7 cellular contexts compared by ENCODE assay signal in the genomic region with DNA sequence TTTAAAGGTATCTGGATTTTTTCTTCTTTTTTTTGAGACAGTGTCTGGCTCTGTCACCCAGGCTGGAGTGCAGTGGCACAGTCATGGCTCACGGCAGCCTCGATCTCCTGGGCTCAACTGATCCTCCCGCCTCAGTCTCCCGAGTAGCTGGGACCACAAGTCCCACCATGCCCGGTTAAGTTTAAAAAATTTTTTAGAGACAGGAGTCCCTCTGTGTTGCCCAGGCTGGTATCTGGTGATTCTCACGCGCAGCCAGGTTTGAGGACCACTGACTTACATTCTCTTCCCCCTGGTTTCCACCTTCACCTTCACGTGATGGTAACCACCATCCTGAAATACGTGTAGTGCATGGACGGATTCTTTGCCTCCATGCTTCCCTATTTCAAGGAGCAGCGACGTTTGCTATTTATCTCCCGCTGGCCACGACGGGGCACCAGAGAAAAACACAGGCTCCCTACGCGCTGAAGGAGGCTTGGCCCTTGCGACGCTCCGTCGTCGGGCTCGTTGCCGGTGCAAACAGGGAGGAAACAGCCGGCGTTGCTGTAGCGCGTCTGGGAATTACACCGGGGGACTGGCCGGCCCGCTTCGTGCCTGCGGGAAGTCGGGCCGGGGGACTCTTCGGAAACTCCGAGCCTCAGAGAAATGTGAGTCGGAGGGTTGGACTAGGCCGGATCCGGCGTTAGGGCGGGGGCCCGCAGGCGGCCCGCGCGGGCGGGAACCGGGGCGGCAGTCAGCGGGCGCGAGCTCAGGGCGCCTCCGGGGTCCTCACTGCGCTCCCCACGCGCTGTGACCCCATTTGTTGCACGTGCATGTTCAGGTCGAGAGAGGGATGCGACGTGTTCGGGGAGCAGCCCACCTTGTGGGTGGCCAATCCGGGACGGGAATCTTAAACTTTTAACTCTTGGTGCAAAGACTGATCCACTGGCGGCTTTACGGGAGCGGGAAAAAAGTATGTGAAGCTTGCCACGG. TPM values are rescaled to one million over a fixed set of nuclear protein-coding genes. Genes with fewer than 3 reads are reported as not detected.
DNase-seq lines count a peak whose midpoint lies in the region; ATAC-seq, FAIRE-seq and TF ChIP-seq lines count a peak whose summit lies in the region.

A gene with protein sequence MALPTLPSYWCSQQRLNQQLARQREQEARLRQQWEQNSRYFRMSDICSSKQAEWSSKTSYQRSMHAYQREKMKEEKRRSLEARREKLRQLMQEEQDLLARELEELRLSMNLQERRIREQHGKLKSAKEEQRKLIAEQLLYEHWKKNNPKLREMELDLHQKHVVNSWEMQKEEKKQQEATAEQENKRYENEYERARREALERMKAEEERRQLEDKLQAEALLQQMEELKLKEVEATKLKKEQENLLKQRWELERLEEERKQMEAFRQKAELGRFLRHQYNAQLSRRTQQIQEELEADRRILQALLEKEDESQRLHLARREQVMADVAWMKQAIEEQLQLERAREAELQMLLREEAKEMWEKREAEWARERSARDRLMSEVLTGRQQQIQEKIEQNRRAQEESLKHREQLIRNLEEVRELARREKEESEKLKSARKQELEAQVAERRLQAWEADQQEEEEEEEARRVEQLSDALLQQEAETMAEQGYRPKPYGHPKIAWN (plus strand): TSS at position 492 of the 969 bp plus-strand sequence. CDS start 2,753 bp downstream, outside the sequence.

- peak within 1 kb of the TSS; percentile 23 for H3K27ac ChIP-seq in smooth muscle cell (ENCODE audit: low read depth)

- no peaks in the 10 kb centered on the region for H3K27me3 ChIP-seq in bronchial epithelial cell (ENCODE audit: control insufficient read depth, insufficient read depth, low read length)
- H3K27me3 ChIP-seq in smooth muscle cell (ENCODE audit: low read depth) = no peaks in the 10 kb centered on the region

- WGBS in smooth muscle cell (ENCODE audit: low lambda C conversion rate) = 4% methylated on average over 62 of the region's 69 CpGs

- TF ChIP-seq CTCF in WI38 (IDR thresholded peaks at IDR 0.05; ENCODE audit: low read depth, low read length) (0 out of 2 replicates have a peak, but pooled peaks have one; percentile 9), bronchial epithelial cell (IDR thresholded peaks at IDR 0.05; ENCODE audit: insufficient read depth, low read length, severe bottlenecking) (peak; percentile 49), smooth muscle cell (IDR thresholded peaks at IDR 0.05; ENCODE audit: borderline replicate concordance, insufficient read depth, poor library complexity, severe bottlenecking) (no peak)

- H3K79me2 ChIP-seq in smooth muscle cell (ENCODE audit: low read depth) = no peaks in the 10 kb centered on the region

- H4K20me1 ChIP-seq in smooth muscle cell (ENCODE audit: low read depth) = no peaks in the 10 kb centered on the region

- H2AFZ ChIP-seq in smooth muscle cell (ENCODE audit: low read depth) = peak within 1 kb of the TSS; percentile 94

- H3K9ac ChIP-seq in smooth muscle cell (ENCODE audit: low read depth) = peak within 1 kb of the TSS; percentile 60

- H3K4me3 ChIP-seq in WI38 (ENCODE audit: low read depth, low read length) = peak within 1 kb of the TSS; percentile 80
- H3K4me3 ChIP-seq in bronchial epithelial cell (ENCODE audit: low read depth, low read length) = peak within 1 kb of the TSS; percentile 47
- peak within 1 kb of the TSS; percentile 82 for H3K4me3 ChIP-seq in smooth muscle cell

- H3K4me2 ChIP-seq in smooth muscle cell = peak within 1 kb of the TSS; percentile 89

- H3K36me3 ChIP-seq in bronchial epithelial cell (ENCODE audit: control insufficient read depth, insufficient read depth, low read length) (peaks cover 9% of the 10 kb centered on the region), smooth muscle cell (ENCODE audit: low read depth) (peaks cover 3% of the 10 kb centered on the region)

- peaks cover 6% of the 10 kb centered on the region for H3K4me1 ChIP-seq in smooth muscle cell (ENCODE audit: low read depth)

- DNase-seq in NCI-H2196 treated with DMSO at 0.1 percent for 48 hours (lab: John Stamatoyannopoulos, UW; ENCODE audit: unreplicated experiment) (peak; percentile 60), bronchial epithelial cell (ENCODE audit: low read depth) (peak; percentile 82), iPS-NIHi7 (ENCODE audit: extremely low spot score) (peak; percentile 84), smooth muscle cell (lab: John Stamatoyannopoulos, UW; ENCODE audit: unreplicated experiment) (peak; percentile 29)

- ATAC-seq in GM18505 (IDR thresholded peaks at IDR 0.05; ENCODE audit: unreplicated experiment) (peak; percentile 73), HG03097 (IDR thresholded peaks at IDR 0.05; ENCODE audit: low FRiP score, unreplicated experiment) (peak; percentile 67)

- TF ChIP-seq POLR2A in GM18505 (IDR thresholded peaks at IDR 0.05; ENCODE audit: borderline replicate concordance, extremely low read depth, insufficient read depth, insufficient read length) = peak; percentile 70

- no peak for FAIRE-seq in bronchial epithelial cell (lab: Jason Lieb, UNC)

- H3F3A ChIP-seq in smooth muscle cell (ENCODE audit: low read depth) = no peaks in the 10 kb centered on the region

- H3K9me3 ChIP-seq in smooth muscle cell (replicated peaks; ENCODE audit: low read depth) = no peaks in the 10 kb centered on the region

RNA-seq across cellular contexts. Expression of the gene that starts here (rescaled TPM):
- total RNA-seq in bronchial epithelial cell (9.2 and 18.1 TPM in 2 replicates), smooth muscle cell (4.2 and 6.6 TPM in 2 replicates)
- polyA plus RNA-seq in smooth muscle cell = 7.7 and 7.8 TPM in 2 replicates

Comparison
In these comparisons a context has a peak if more than half of its experiments do, and no peak if none do; other contexts are left out.
1. Peak in every context shown above with its lines: DNase-seq, ATAC-seq, H3K4me3 ChIP-seq and H3K27ac ChIP-seq.
2. DNase-seq: peak in every context shown above with its lines; median percentile 84 in iPS-NIHi7; 82 in bronchial epithelial cell; 60 in NCI-H2196 treated with DMSO at 0.1 percent for 48 hours; 29 in smooth muscle cell.